Comparison of ENCODE assay signal across 1 cellular context in the genomic region with DNA sequence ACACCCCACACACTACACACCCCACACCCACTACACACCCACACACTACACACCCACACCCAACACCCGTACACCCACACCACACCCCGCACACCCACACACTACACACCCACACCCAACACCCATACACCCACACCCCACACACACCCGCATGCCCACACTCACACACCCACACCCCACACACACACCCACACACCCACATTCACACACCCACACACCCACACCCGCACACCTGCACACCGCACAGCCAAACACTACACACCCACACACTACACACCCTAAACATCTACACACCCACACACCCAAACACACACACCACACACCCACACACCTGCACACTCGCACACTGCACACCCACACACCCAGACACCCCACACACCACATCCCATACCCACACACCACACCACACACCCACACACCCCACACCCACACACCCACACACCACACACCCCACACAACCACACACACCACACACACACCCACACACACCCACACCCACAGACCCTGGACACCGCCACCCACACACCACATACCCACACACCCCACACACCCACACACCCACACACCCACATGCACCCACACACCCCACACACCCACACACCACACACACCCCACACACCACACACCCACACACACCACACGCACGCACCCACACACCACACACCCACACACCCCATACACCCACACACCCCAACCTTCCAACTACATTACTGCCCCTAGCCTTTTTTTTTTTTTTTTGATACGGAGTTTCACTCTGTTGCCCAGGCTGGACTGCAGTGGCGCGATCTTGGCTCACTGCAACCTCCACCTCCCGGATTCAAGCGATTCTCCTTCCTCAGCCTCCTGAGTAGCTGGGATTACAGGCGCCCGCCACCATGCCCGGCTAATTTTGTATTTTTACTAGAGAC.
TF ChIP-seq lines count a peak whose summit lies in the region.

No MANE protein-coding gene starts in this region.

TF ChIP-seq in GM12878, 131 proteins besides CTCF, POLR2A, EP300 and RAD21:
- TF ChIP-seq KAT2A (conservative IDR thresholded peaks at IDR 0.05; ENCODE audit: control insufficient read depth, low read depth, low read length) (no peak), NR2F1 (conservative IDR thresholded peaks at IDR 0.05) (no peak), ZSCAN29 (IDR thresholded peaks at IDR 0.05) (no peak), ATF7 (IDR thresholded peaks at IDR 0.05; ENCODE audit: low read depth) (peak; percentile 56; the same call in 1 of the 2 replicates), PAX5 (IDR thresholded peaks at IDR 0.05; ENCODE audit: borderline replicate concordance, low read depth, low read length) (peak; percentile 30; the same call in 1 of the 2 replicates), CBFB (IDR thresholded peaks at IDR 0.05; ENCODE audit: low read depth) (no peak), TCF3 (IDR thresholded peaks at IDR 0.05; ENCODE audit: borderline replicate concordance, insufficient read depth, low read depth, low read length) (no peak), NBN (IDR thresholded peaks at IDR 0.05) (no peak), EGR1 (IDR thresholded peaks at IDR 0.05; ENCODE audit: borderline replicate concordance in 1 of 2, low read depth in 2 of 2, low read length in 2 of 2) (peak; percentile 32 to 65), RUNX3 (IDR thresholded peaks at IDR 0.05; ENCODE audit: low read length) (peak; percentile 43)
- TF ChIP-seq, protein P1, sequence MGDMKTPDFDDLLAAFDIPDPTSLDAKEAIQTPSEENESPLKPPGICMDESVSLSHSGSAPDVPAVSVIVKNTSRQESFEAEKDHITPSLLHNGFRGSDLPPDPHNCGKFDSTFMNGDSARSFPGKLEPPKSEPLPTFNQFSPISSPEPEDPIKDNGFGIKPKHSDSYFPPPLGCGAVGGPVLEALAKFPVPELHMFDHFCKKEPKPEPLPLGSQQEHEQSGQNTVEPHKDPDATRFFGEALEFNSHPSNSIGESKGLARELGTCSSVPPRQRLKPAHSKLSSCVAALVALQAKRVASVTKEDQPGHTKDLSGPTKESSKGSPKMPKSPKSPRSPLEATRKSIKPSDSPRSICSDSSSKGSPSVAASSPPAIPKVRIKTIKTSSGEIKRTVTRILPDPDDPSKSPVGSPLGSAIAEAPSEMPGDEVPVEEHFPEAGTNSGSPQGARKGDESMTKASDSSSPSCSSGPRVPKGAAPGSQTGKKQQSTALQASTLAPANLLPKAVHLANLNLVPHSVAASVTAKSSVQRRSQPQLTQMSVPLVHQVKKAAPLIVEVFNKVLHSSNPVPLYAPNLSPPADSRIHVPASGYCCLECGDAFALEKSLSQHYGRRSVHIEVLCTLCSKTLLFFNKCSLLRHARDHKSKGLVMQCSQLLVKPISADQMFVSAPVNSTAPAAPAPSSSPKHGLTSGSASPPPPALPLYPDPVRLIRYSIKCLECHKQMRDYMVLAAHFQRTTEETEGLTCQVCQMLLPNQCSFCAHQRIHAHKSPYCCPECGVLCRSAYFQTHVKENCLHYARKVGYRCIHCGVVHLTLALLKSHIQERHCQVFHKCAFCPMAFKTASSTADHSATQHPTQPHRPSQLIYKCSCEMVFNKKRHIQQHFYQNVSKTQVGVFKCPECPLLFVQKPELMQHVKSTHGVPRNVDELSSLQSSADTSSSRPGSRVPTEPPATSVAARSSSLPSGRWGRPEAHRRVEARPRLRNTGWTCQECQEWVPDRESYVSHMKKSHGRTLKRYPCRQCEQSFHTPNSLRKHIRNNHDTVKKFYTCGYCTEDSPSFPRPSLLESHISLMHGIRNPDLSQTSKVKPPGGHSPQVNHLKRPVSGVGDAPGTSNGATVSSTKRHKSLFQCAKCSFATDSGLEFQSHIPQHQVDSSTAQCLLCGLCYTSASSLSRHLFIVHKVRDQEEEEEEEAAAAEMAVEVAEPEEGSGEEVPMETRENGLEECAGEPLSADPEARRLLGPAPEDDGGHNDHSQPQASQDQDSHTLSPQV (IDR thresholded peaks at IDR 0.05): no peak
